In the genomic region with DNA sequence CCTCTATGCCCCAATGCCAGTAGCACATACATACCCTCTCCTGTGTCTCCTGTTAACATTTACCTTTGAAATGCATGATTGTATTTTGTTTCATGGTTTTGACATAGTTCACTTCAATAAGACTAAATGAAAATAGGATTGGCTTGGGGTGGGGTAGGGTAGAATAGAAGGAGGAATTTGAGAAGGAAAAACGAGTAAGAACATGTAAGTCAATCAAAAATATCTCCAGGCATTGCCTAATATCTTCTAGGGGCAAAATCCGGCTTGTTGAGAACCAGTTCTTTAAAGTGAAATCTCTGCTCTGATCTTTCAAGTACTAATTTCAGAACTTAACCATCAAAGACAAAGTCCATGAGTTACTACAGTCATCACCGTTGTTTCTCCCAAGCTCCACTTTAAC, we compare ENCODE assay signal across 28 cellular contexts.
"Had no signal": no experiment of that assay in that cellular context is flagged by ENCODE, and none has a peak within 500 bp of the region (broad histone marks: within the 10 kb centered on the region; RNA-seq: fewer than 3 reads in every experiment).

No MANE protein-coding gene starts in this region.

- H3K4me2 ChIP-seq: neural progenitor cell had no signal

- H3K9ac ChIP-seq: neural progenitor cell, parathyroid adenoma had no signal

- FAIRE-seq: small intestine had no signal

- H3K27ac ChIP-seq: neural progenitor cell, ovary, parathyroid adenoma, psoas muscle, right lobe of liver, sigmoid colon, spleen, suprapubic skin, testis, tibial artery, transverse colon, upper lobe of right lung, uterus had no signal

- H3K9me3 ChIP-seq: ovary, psoas muscle, right lobe of liver, sigmoid colon, testis, transverse colon, upper lobe of right lung, uterus had no signal

- ATAC-seq: natural killer cell; psoas muscle; right cardiac atrium; right lobe of liver; stimulated activated memory B cell treated with anti-CD40 and anti-IgM and Interleukin-4, amounts not matched to agents 10 μg/mL and 1 μg/mL and 100 μg/mL, for 72 hours; stimulated activated naive CD8-positive, alpha-beta T cell treated with anti-CD3 and anti-CD28 coated beads, Interleukin-15, amount 100 ng/mL, for 72 hours; stimulated activated naive CD8-positive, alpha-beta T cell treated with anti-CD3 and anti-CD28 coated beads, Interleukin-15, Interleukin-2, amounts not matched to agents 100 U/mL and 50 U/mL, for 24 hours; upper lobe of right lung had no signal

- H2AFZ ChIP-seq: neural progenitor cell, parathyroid adenoma had no signal

- H3K36me3 ChIP-seq: neural progenitor cell, ovary, right lobe of liver, sigmoid colon, spleen, suprapubic skin, tibial artery, transverse colon, upper lobe of right lung, uterus had no signal

- H3K4me3 ChIP-seq: neural progenitor cell, ovary, psoas muscle, right lobe of liver, sigmoid colon, spleen, suprapubic skin, testis, tibial artery, transverse colon, upper lobe of right lung, uterus had no signal

- H3K79me2 ChIP-seq: parathyroid adenoma had no signal

- H3K27me3 ChIP-seq: neural progenitor cell, ovary, right lobe of liver, sigmoid colon, spleen, suprapubic skin, testis, tibial artery, transverse colon, upper lobe of right lung, uterus had no signal

- DNase-seq: natural killer cell; occipital lobe; ovary; posterior cingulate gyrus; psoas muscle; right cardiac atrium; right lobe of liver; sigmoid colon; small intestine; spleen; stimulated activated CD4-positive, alpha-beta T cell treated with anti-CD3 and anti-CD28 coated beads, Interleukin-12 subunit alpha, Interleukin-12 subunit beta, amount 100 ng/mL, for 4 hours; stimulated activated CD4-positive, alpha-beta T cell treated with anti-CD3 and anti-CD28 coated beads, Interleukin-1b, Interleukin-23, amount 100 ng/mL, for 48 hours; stimulated activated CD4-positive, alpha-beta T cell treated with anti-CD3 and anti-CD28 coated beads, Interleukin-4, amount 100 ng/mL, for 1 hour; stimulated activated CD4-positive, alpha-beta T cell treated with anti-CD3 and anti-CD28 coated beads, Interleukin-4, amount 100 ng/mL, for 4 hours; stimulated activated CD8-positive, alpha-beta memory T cell treated with anti-CD3 and anti-CD28 coated beads, Interleukin-4, amount 100 ng/mL, for 48 hours; stimulated activated naive CD4-positive, alpha-beta T cell; stimulated activated naive CD8-positive, alpha-beta T cell treated with anti-CD3 and anti-CD28 coated beads, Interleukin-15, amount 100 ng/mL, for 72 hours; stimulated activated naive CD8-positive, alpha-beta T cell treated with anti-CD3 and anti-CD28 coated beads, Interleukin-15, Interleukin-2, amounts not matched to agents 100 U/mL and 50 U/mL, for 24 hours; substantia nigra; testis; tibial artery; transverse colon; upper lobe of right lung; uterus had no signal

- H3K4me1 ChIP-seq: neural progenitor cell, parathyroid adenoma, psoas muscle, right lobe of liver, sigmoid colon, spleen, suprapubic skin, testis, tibial artery, transverse colon, upper lobe of right lung, uterus had no signal
